ENCODE assay signal across 14 cellular contexts in the genomic region with DNA sequence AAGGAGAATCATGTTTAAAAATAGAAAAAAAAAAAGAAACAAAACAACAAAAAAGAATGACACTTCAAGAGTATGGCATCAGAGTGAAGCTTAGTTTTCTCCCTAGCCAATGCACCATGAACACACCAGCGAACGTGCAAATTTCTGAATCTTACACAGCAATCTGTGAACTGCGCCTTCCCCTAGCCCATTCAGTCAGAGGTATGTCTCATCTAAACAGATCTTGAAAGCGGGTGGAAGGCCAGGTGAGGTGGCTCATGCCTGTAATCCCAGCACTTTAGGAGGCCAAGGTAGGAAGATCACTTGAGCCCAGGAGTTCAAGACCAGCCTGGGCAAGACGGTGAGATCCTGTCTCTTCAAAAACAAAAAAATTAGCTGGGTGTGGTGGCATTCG.
A peak's percentile ranks its signal among the peaks of the same experiment; 100 is the strongest.
DNase-seq lines count a peak whose midpoint lies in the region; ATAC-seq and TF ChIP-seq lines count a peak whose summit lies in the region.
"Had no signal": no experiment of that assay in that cellular context is flagged by ENCODE, and none has a peak within 500 bp of the region (broad histone marks: within the 10 kb centered on the region; RNA-seq: fewer than 3 reads in every experiment).

No MANE protein-coding gene starts in this region.

- no peak overlapping the region for H3K4me3 ChIP-seq in coronary artery

- peak overlapping the region; percentile 74 to 79 for H3K27ac ChIP-seq in coronary artery

- TF ChIP-seq CTCF in HFFc6 (IDR thresholded peaks at IDR 0.05) (no peak), coronary artery (IDR thresholded peaks at IDR 0.05) (no peak)

- H3K9me3 Mint-ChIP-seq in HFFc6 (no peaks in the 10 kb centered on the region), memory B cell (no peaks in the 10 kb centered on the region)
- no peaks in the 10 kb centered on the region for H3K9me3 Mint-ChIP-seq in stimulated activated memory B cell treated with anti-CD40 and anti-IgM and Interleukin-4, amounts not matched to agents 10 μg/mL and 1 μg/mL and 100 μg/mL, for 72 hours
- H3K9me3 Mint-ChIP-seq: dendritic cell treated with granulocyte-macrophage colony-stimulating factor and Interleukin-4, amounts not matched to agents 40 ng/mL and 50 ng/mL, for 4 days; stimulated activated naive CD8-positive, alpha-beta T cell treated with anti-CD3 and anti-CD28 coated beads, Interleukin-15, Interleukin-2, amounts not matched to agents 100 ng/mL and 50 ng/mL, for 24 hours had no signal

- H3K4me1 Mint-ChIP-seq in HFFc6 (ENCODE audit: low read depth) (peaks cover 65% of the 10 kb centered on the region), memory B cell (peaks cover 41% of the 10 kb centered on the region)
- H3K4me1 Mint-ChIP-seq in stimulated activated memory B cell treated with anti-CD40 and anti-IgM and Interleukin-4, amounts not matched to agents 10 μg/mL and 1 μg/mL and 100 μg/mL, for 72 hours: peaks cover 51% of the 10 kb centered on the region

- H3K4me3 Mint-ChIP-seq in HFFc6: peak overlapping the region; percentile 76
- no peak overlapping the region for H3K4me3 Mint-ChIP-seq in memory B cell
- no peak overlapping the region for H3K4me3 Mint-ChIP-seq in stimulated activated memory B cell treated with anti-CD40 and anti-IgM and Interleukin-4, amounts not matched to agents 10 μg/mL and 1 μg/mL and 100 μg/mL, for 72 hours
- H3K4me3 Mint-ChIP-seq: dendritic cell treated with granulocyte-macrophage colony-stimulating factor and Interleukin-4, amounts not matched to agents 40 ng/mL and 50 ng/mL, for 4 days; stimulated activated naive CD8-positive, alpha-beta T cell treated with anti-CD3 and anti-CD28 coated beads, Interleukin-15, Interleukin-2, amounts not matched to agents 100 ng/mL and 50 ng/mL, for 24 hours had no signal

- DNase-seq in HFFc6: no peak
- no peak for DNase-seq in coronary artery (ENCODE audit: low spot score)
- DNase-seq in memory B cell (ENCODE audit: low spot score in 2 of 2): no peak
- no peak for DNase-seq in NCI-H1436 (lab: John Stamatoyannopoulos, UW)
- DNase-seq in activated T-cell treated with anti-CD3 and anti-CD28 coated beads for 4 hours: no peak
- DNase-seq: activated CD4-positive, alpha-beta T cell treated with anti-CD3 and anti-CD28 coated beads for 48 hours; activated naive CD4-positive, alpha-beta T cell treated with Interleukin-2 at 50 U/mL for 16 hours; NCI-H1092; stimulated activated CD4-positive, alpha-beta T cell treated with anti-CD3 and anti-CD28 coated beads, Interleukin-2, amount 100 ng/mL, for 24 hours had no signal

- ATAC-seq in memory B cell (ENCODE audit: low read depth): no peak
- no peak for ATAC-seq in stimulated activated memory B cell treated with anti-CD40 and anti-IgM and Interleukin-4, amounts not matched to agents 10 μg/mL and 1 μg/mL and 100 μg/mL, for 72 hours
- ATAC-seq in HG02884 (IDR thresholded peaks at IDR 0.05; ENCODE audit: unreplicated experiment): no peak
- no peak for ATAC-seq in HG03196 (IDR thresholded peaks at IDR 0.05; ENCODE audit: unreplicated experiment)

- H3K27me3 Mint-ChIP-seq in HFFc6 (ENCODE audit: insufficient read depth) (no peaks in the 10 kb centered on the region), memory B cell (no peaks in the 10 kb centered on the region)
- no peaks in the 10 kb centered on the region for H3K27me3 Mint-ChIP-seq in stimulated activated memory B cell treated with anti-CD40 and anti-IgM and Interleukin-4, amounts not matched to agents 10 μg/mL and 1 μg/mL and 100 μg/mL, for 72 hours
- H3K27me3 Mint-ChIP-seq: dendritic cell treated with granulocyte-macrophage colony-stimulating factor and Interleukin-4, amounts not matched to agents 40 ng/mL and 50 ng/mL, for 4 days; stimulated activated naive CD8-positive, alpha-beta T cell treated with anti-CD3 and anti-CD28 coated beads, Interleukin-15, Interleukin-2, amounts not matched to agents 100 ng/mL and 50 ng/mL, for 24 hours had no signal

- H3K27ac Mint-ChIP-seq in HFFc6: peak overlapping the region; percentile 91
- H3K27ac Mint-ChIP-seq in memory B cell: peak overlapping the region; percentile 77
- H3K27ac Mint-ChIP-seq in stimulated activated memory B cell treated with anti-CD40 and anti-IgM and Interleukin-4, amounts not matched to agents 10 μg/mL and 1 μg/mL and 100 μg/mL, for 72 hours: peak overlapping the region; percentile 76
- H3K27ac Mint-ChIP-seq: dendritic cell treated with granulocyte-macrophage colony-stimulating factor and Interleukin-4, amounts not matched to agents 40 ng/mL and 50 ng/mL, for 4 days; stimulated activated naive CD8-positive, alpha-beta T cell treated with anti-CD3 and anti-CD28 coated beads, Interleukin-15, Interleukin-2, amounts not matched to agents 100 ng/mL and 50 ng/mL, for 24 hours had no signal

- H3K36me3 Mint-ChIP-seq in HFFc6 (ENCODE audit: low read depth) (peaks cover 1% of the 10 kb centered on the region; the same call in 1 of the 2 replicates), memory B cell (peaks cover 12% of the 10 kb centered on the region)
- peaks cover 20% of the 10 kb centered on the region for H3K36me3 Mint-ChIP-seq in stimulated activated memory B cell treated with anti-CD40 and anti-IgM and Interleukin-4, amounts not matched to agents 10 μg/mL and 1 μg/mL and 100 μg/mL, for 72 hours
